ENCODE assay signal across 9 cellular contexts in the genomic region with DNA sequence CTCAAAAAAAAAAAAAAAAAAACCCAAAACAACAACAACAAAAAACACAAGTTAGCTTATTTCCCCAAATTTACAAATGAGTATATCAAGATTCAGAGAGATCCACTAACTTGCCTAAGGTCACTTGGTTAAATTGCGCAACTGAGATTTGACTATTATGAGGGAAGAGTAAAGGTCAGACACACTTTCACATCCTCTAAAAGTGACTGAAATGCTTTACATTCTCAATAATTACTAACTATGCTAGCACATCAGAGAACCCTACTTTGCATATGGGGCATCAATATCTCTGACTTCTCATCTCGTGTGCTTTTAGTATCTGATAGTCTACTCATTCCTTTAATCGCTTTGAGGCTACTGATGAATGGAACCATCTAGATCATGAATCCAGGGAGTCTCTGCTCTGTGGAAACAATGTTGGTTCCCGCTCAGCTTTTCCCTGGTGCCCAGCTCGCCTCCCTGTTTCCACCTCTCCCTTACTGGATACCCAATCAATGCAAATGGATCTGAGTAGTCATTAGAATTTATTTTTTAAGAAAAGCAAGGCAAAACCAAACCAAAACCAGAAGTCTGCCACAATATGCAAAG.
DNase-seq lines count a peak whose midpoint lies in the region; ATAC-seq and TF ChIP-seq lines count a peak whose summit lies in the region.
"Had no signal": no experiment of that assay in that cellular context is flagged by ENCODE, and none has a peak within 500 bp of the region (broad histone marks: within the 10 kb centered on the region; RNA-seq: fewer than 3 reads in every experiment).

No MANE protein-coding gene starts in this region.

- POLR2A ChIA-PET in IMR-90 (lab: Charles Lee; ENCODE audit: unreplicated experiment) = interaction anchor here (0.6 kb wide), 1 partner anchor 926 kb away, joined by 4 read pairs; no protein-coding TSS in a partner anchor

- no peak overlapping the region for H4K8ac ChIP-seq in IMR-90 (ENCODE audit: low read depth in 2 of 2, low read length in 2 of 2)

- peak; percentile 8 for DNase-seq in GM12864 (ENCODE audit: low read depth)
- no peak for DNase-seq in IMR-90
- DNase-seq in lower leg skin (ENCODE audit: low spot score in 2 of 2) = no peak
- no peak for DNase-seq in NCI-H1436 treated with DMSO at 0.1 percent for 48 hours (lab: John Stamatoyannopoulos, UW)
- DNase-seq in activated CD4-positive, alpha-beta T cell treated with anti-CD3 and anti-CD28 coated beads, Interleukin-2, amount 50 U/mL, for 48 hours = no peak
- DNase-seq in ovary = no peak
- DNase-seq: GF-D8 had no signal

- no peak overlapping the region for H3K18ac ChIP-seq in IMR-90 (ENCODE audit: low read depth, low read length)

- no peak overlapping the region for H3K56ac ChIP-seq in IMR-90 (ENCODE audit: extremely low read depth, insufficient read depth, low read length)

- H4K20me1 ChIP-seq in IMR-90 (ENCODE audit: insufficient read depth, low read length) = no peaks in the 10 kb centered on the region

- H3K4me3 ChIP-seq in GM12864 (ENCODE audit: low read depth, low read length) (no peak overlapping the region), IMR-90 (ENCODE audit: insufficient read depth, low read depth, low read length) (no peak overlapping the region), lower leg skin (ENCODE audit: low read depth, poor library complexity, severe bottlenecking) (no peak overlapping the region), ovary (no peak overlapping the region)

- H2AK5ac ChIP-seq in IMR-90 (ENCODE audit: low read depth, low read length) = no peak overlapping the region

- no peak overlapping the region for H2BK15ac ChIP-seq in IMR-90 (ENCODE audit: low read depth, low read length)

- no peak for TF ChIP-seq EP300 in ovary (IDR thresholded peaks at IDR 0.05)

- H3K79me1 ChIP-seq in IMR-90 (ENCODE audit: low read depth in 1 of 2, low read length in 2 of 2) = no peaks in the 10 kb centered on the region

- H4K91ac ChIP-seq in IMR-90 (ENCODE audit: insufficient read depth, low read depth, low read length) = no peak overlapping the region

- no peak overlapping the region for H3K4me2 ChIP-seq in IMR-90 (ENCODE audit: low read depth, low read length)

- in situ Hi-C loops in IMR-90 (cut with MboI; ENCODE audit: low sequenced_read_pairs) = no loop called here

- no peak for TF ChIP-seq POLR2A in IMR-90 (IDR thresholded peaks at IDR 0.05; ENCODE audit: low read depth, low read length)
- TF ChIP-seq POLR2A in lower leg skin (IDR thresholded peaks at IDR 0.05) = no peak
- no peak for TF ChIP-seq POLR2A in ovary (IDR thresholded peaks at IDR 0.05)

- no peak overlapping the region for H2AK9ac ChIP-seq in IMR-90 (replicated peaks; ENCODE audit: low read depth, low read length, poor library complexity)

- H3K27ac ChIP-seq in IMR-90 (ENCODE audit: insufficient read depth, low read length) (no peak overlapping the region), ovary (no peak overlapping the region)

- TF ChIP-seq RAD21 in IMR-90 (IDR thresholded peaks at IDR 0.05; ENCODE audit: low read length) = no peak

- no peaks in the 10 kb centered on the region for H3K9me1 ChIP-seq in IMR-90 (ENCODE audit: insufficient read depth, low read length)

- intact Hi-C loops in IMR-90 (cut with micrococcal nuclease) (no loop called here), lower leg skin (cut with DNase I; ENCODE audit: low total_unique reads) (no loop called here), ovary (cut with DNase I) (no loop called here)

- no peaks in the 10 kb centered on the region for H3K9me3 ChIP-seq in IMR-90 (ENCODE audit: control insufficient read depth, insufficient read depth, low read length)
- H3K9me3 ChIP-seq in ovary = no peaks in the 10 kb centered on the region

- H3K4me1 ChIP-seq in IMR-90 (ENCODE audit: control insufficient read depth, insufficient read depth, low read length) (no peaks in the 10 kb centered on the region), ovary (ENCODE audit: insufficient read depth) (no peaks in the 10 kb centered on the region)

- no peak overlapping the region for H3K9ac ChIP-seq in IMR-90 (ENCODE audit: low read depth, low read length)

- H3K23ac ChIP-seq in IMR-90 (ENCODE audit: low read depth, low read length) = no peak overlapping the region

- dilution Hi-C loops in IMR-90 (cut with HindIII; ENCODE audit: low sequenced_read_pairs, unreplicated experiment) = no loop called here

- no peak overlapping the region for H2BK120ac ChIP-seq in IMR-90 (ENCODE audit: low read depth, low read length)

- TF ChIP-seq CTCF in GM12864 (IDR thresholded peaks at IDR 0.05; ENCODE audit: low read depth, low read length, missing control alignments) (no peak), IMR-90 (conservative IDR thresholded peaks at IDR 0.05; ENCODE audit: low read depth, low read length) (no peak), lower leg skin (IDR thresholded peaks at IDR 0.05) (no peak), ovary (IDR thresholded peaks at IDR 0.05) (no peak)

- CTCF ChIA-PET in IMR-90 (lab: Yijun Ruan, JAX) = no interaction called here

- H3K4ac ChIP-seq in IMR-90 (ENCODE audit: low read depth, low read length) = no peak overlapping the region

- no TSS peak for BruUV-seq in IMR-90 (replicated peaks; lab: Mats Ljungman, UMichigan)

- H3K36me3 ChIP-seq in IMR-90 (ENCODE audit: control insufficient read depth, insufficient read depth, low read length) = no peaks in the 10 kb centered on the region
- no peaks in the 10 kb centered on the region for H3K36me3 ChIP-seq in ovary

- H3K14ac ChIP-seq in IMR-90 (replicated peaks; ENCODE audit: low read depth, low read length) = no peak overlapping the region

- H2AFZ ChIP-seq in IMR-90 (replicated peaks; ENCODE audit: low read length, poor library complexity) = no peak overlapping the region

- 90% methylated on average over 2 of the region's 5 CpGs; no CpG with 5 or more reads in 1 of the 2 experiments for WGBS in IMR-90 (ENCODE audit: extremely low coverage in 2 of 2, insufficient read length in 1 of 2), 2 experiments
- WGBS in lower leg skin, 2 donors = 91 to 92% methylated on average over 5 of the region's 5 CpGs
- WGBS in ovary, 3 donors = 91 to 94% (median 91%) methylated on average over 5 of the region's 5 CpGs

- H3K27me3 ChIP-seq in IMR-90 (ENCODE audit: control insufficient read depth, insufficient read depth, low read length) (no peaks in the 10 kb centered on the region; the same call in 1 of the 2 replicates), ovary (no peaks in the 10 kb centered on the region)

- H2BK20ac ChIP-seq in IMR-90 (ENCODE audit: low read depth, low read length) = no peak overlapping the region

- H4K5ac ChIP-seq in IMR-90 (ENCODE audit: low read depth, low read length) = no peak overlapping the region

- peak; percentile 96 for ATAC-seq in GM19438 (IDR thresholded peaks at IDR 0.05; ENCODE audit: low read depth, unreplicated experiment)
- ATAC-seq in HG02885 (IDR thresholded peaks at IDR 0.05; ENCODE audit: poor library complexity, unreplicated experiment) = peak; percentile 88
- no peak for ATAC-seq in IMR-90 (ENCODE audit: low read depth)

- H2BK5ac ChIP-seq in IMR-90 (ENCODE audit: low read depth, low read length, poor library complexity, severe bottlenecking) = no peak overlapping the region

TF ChIP-seq in IMR-90, 13 proteins besides CTCF, POLR2A, EP300 and RAD21:
- TF ChIP-seq BHLHE40 (IDR thresholded peaks at IDR 0.05; ENCODE audit: low read depth, low read length) (no peak), CEBPB (IDR thresholded peaks at IDR 0.05; ENCODE audit: low read depth, low read length) (peak; percentile 74)
